Comparison of ENCODE assay signal across 1 cellular context in genomic region chr10:49617281-49618020, GRCh38.
TF ChIP-seq lines count a peak whose summit lies in the region.

No MANE protein-coding gene starts in this region.

TF ChIP-seq in WTC11, 78 proteins besides CTCF, POLR2A, EP300 and RAD21 (continued from another document):
- TF ChIP-seq USF1 (CRISPR knock-in tag; IDR thresholded peaks at IDR 0.05) (no peak), IRF2 (CRISPR knock-in tag; IDR thresholded peaks at IDR 0.05; ENCODE audit: borderline replicate concordance, low read depth) (no peak), GABPB1 (CRISPR knock-in tag; IDR thresholded peaks at IDR 0.05) (no peak)
TF ChIP-seq in WTC11: peak in this region for 0.
